8 cellular contexts compared by ENCODE assay signal in the genomic region with DNA sequence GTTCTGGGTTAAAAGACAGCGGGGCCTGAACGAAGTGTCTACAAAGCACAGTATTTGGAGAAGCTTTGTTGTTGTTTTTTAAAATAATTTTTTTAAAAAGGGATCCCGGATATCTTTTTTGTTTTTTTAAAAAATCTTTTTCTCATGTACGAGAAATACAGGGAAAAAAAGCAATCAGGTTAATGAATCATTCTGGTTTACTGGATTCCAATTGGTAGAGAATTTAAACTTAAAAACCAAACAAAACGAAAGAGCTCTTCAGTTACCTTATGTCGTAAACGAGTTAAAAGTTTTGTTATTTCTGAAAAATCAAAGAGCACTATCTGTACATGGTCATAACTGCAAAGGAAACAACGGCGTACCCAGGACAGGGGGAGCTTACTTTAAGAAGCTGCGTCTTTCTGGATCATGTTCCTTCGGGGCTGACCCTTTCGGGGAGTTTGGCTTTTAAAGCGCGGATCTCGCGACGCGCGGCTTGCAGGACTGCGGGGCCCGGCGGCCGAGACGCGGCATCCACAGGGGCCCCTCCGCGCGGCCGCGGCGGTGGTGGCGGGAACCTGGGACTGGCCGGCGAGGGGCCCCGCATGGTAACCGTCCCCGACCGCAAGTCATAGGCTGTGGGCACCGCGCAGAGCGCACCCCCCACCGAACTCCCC. TPM values are rescaled to one million over a fixed set of nuclear protein-coding genes. Genes with fewer than 3 reads are reported as not detected.
DNase-seq lines count a peak whose midpoint lies in the region; ATAC-seq and TF ChIP-seq lines count a peak whose summit lies in the region.

No MANE protein-coding gene starts in this region.

- intact Hi-C loops in activated T-helper 2 cell treated with anti-CD3 and anti-CD28 coated beads, Interferon-gamma antibody, Interleukin-2, Interleukin-4, amounts not matched to agents 10 μg/mL and 5 μg/mL and 100 μg/mL, durations not matched to agents 14 hours and 24 hours and 36 hours (cut with micrococcal nuclease), result no loop called here
- intact Hi-C loops in Right ventricle myocardium superior (cut with DNase I), result no loop called here

- no peak for TF ChIP-seq CTCF in osteocyte (IDR thresholded peaks at IDR 0.05)

- H3K9me3 Mint-ChIP-seq in activated T-helper 2 cell treated with anti-CD3 and anti-CD28 coated beads, Interferon-gamma antibody, Interleukin-2, Interleukin-4, amounts not matched to agents 10 μg/mL and 5 μg/mL and 100 μg/mL, durations not matched to agents 14 hours and 24 hours and 36 hours, result no peaks in the 10 kb centered on the region
- H3K9me3 Mint-ChIP-seq in osteocyte (ENCODE audit: unreplicated experiment), result peaks cover 8% of the 10 kb centered on the region

- peak overlapping the region; percentile 71 for H3K4me3 Mint-ChIP-seq in activated T-helper 2 cell treated with anti-CD3 and anti-CD28 coated beads, Interferon-gamma antibody, Interleukin-2, Interleukin-4, amounts not matched to agents 10 μg/mL and 5 μg/mL and 100 μg/mL, durations not matched to agents 14 hours and 24 hours and 36 hours (ENCODE audit: low read depth)
- H3K4me3 Mint-ChIP-seq in osteocyte (ENCODE audit: unreplicated experiment), result peak overlapping the region; percentile 74

- ATAC-seq in HG02588 (IDR thresholded peaks at IDR 0.05; ENCODE audit: unreplicated experiment) (peak; percentile 30), Right ventricle myocardium superior (ENCODE audit: poor library complexity) (peak; percentile 77), GM18868 (IDR thresholded peaks at IDR 0.05; ENCODE audit: unreplicated experiment) (no peak), HG03108 (IDR thresholded peaks at IDR 0.05; ENCODE audit: unreplicated experiment) (no peak)

- no peaks in the 10 kb centered on the region for H3K36me3 Mint-ChIP-seq in activated T-helper 2 cell treated with anti-CD3 and anti-CD28 coated beads, Interferon-gamma antibody, Interleukin-2, Interleukin-4, amounts not matched to agents 10 μg/mL and 5 μg/mL and 100 μg/mL, durations not matched to agents 14 hours and 24 hours and 36 hours (ENCODE audit: low read depth)
- H3K36me3 Mint-ChIP-seq in osteocyte (ENCODE audit: unreplicated experiment), result no peaks in the 10 kb centered on the region

- H3K4me1 Mint-ChIP-seq in activated T-helper 2 cell treated with anti-CD3 and anti-CD28 coated beads, Interferon-gamma antibody, Interleukin-2, Interleukin-4, amounts not matched to agents 10 μg/mL and 5 μg/mL and 100 μg/mL, durations not matched to agents 14 hours and 24 hours and 36 hours (ENCODE audit: low read depth), result peaks cover 5% of the 10 kb centered on the region
- peaks cover 3% of the 10 kb centered on the region for H3K4me1 Mint-ChIP-seq in osteocyte (ENCODE audit: unreplicated experiment)

- H3K27me3 Mint-ChIP-seq in activated T-helper 2 cell treated with anti-CD3 and anti-CD28 coated beads, Interferon-gamma antibody, Interleukin-2, Interleukin-4, amounts not matched to agents 10 μg/mL and 5 μg/mL and 100 μg/mL, durations not matched to agents 14 hours and 24 hours and 36 hours (ENCODE audit: low read depth), result peaks cover 85% of the 10 kb centered on the region
- H3K27me3 Mint-ChIP-seq in osteocyte (ENCODE audit: unreplicated experiment), result peaks cover 83% of the 10 kb centered on the region

- H3K27ac Mint-ChIP-seq in activated T-helper 2 cell treated with anti-CD3 and anti-CD28 coated beads, Interferon-gamma antibody, Interleukin-2, Interleukin-4, amounts not matched to agents 10 μg/mL and 5 μg/mL and 100 μg/mL, durations not matched to agents 14 hours and 24 hours and 36 hours, result no peak overlapping the region
- no peak overlapping the region for H3K27ac Mint-ChIP-seq in osteocyte (ENCODE audit: unreplicated experiment)

- DNase-seq in DMS 273 treated with DMSO at 0.1 percent for 48 hours (lab: John Stamatoyannopoulos, UW) (peak; percentile 22), Right ventricle myocardium superior (peak; percentile 61), osteocyte (ENCODE audit: extremely low spot score, unreplicated experiment) (no peak), SW480 (ENCODE audit: low spot score) (no peak)
- no peak for DNase-seq in activated T-helper 2 cell treated with anti-CD3 and anti-CD28 coated beads, Interferon-gamma antibody, Interleukin-2, Interleukin-4, amounts not matched to agents 10 μg/mL and 5 μg/mL and 100 μg/mL, durations not matched to agents 14 hours and 24 hours and 36 hours (ENCODE audit: low spot score)

RNA-seq across cellular contexts. Expression of a gene that starts 0.9 kb away (rescaled TPM):
- not detected in 2 replicates for total RNA-seq in activated T-helper 2 cell treated with anti-CD3 and anti-CD28 coated beads, Interferon-gamma antibody, Interleukin-2, Interleukin-4, amounts not matched to agents 10 μg/mL and 5 μg/mL and 100 μg/mL, durations not matched to agents 14 hours and 24 hours and 36 hours
- 9.1 TPM for total RNA-seq in Right ventricle myocardium superior
- not detected in 2 replicates for total RNA-seq in osteocyte

Comparison
In these comparisons a context has a peak if more than half of its experiments do, and no peak if none do; other contexts are left out.
1. DNase-seq: peak in DMS 273 treated with DMSO at 0.1 percent for 48 hours (single experiment) and Right ventricle myocardium superior (single experiment); none in activated T-helper 2 cell treated with anti-CD3 and anti-CD28 coated beads, Interferon-gamma antibody, Interleukin-2, Interleukin-4, amounts not matched to agents 10 μg/mL and 5 μg/mL and 100 μg/mL, durations not matched to agents 14 hours and 24 hours and 36 hours (single experiment), osteocyte (single experiment) and SW480 (single experiment).
2. ATAC-seq: peak in HG02588 (single experiment) and Right ventricle myocardium superior (single experiment); none in GM18868 (single experiment) and HG03108 (single experiment).
3. RNA of a gene that starts 0.9 kb away (total RNA-seq): 9.1 TPM in Right ventricle myocardium superior (single experiment); not detected in activated T-helper 2 cell treated with anti-CD3 and anti-CD28 coated beads, Interferon-gamma antibody, Interleukin-2, Interleukin-4, amounts not matched to agents 10 μg/mL and 5 μg/mL and 100 μg/mL, durations not matched to agents 14 hours and 24 hours and 36 hours and not detected in osteocyte; every median in the first group is over 10 times any median in the second.